Comparison of ENCODE assay signal across 18 cellular contexts in the genomic region with DNA sequence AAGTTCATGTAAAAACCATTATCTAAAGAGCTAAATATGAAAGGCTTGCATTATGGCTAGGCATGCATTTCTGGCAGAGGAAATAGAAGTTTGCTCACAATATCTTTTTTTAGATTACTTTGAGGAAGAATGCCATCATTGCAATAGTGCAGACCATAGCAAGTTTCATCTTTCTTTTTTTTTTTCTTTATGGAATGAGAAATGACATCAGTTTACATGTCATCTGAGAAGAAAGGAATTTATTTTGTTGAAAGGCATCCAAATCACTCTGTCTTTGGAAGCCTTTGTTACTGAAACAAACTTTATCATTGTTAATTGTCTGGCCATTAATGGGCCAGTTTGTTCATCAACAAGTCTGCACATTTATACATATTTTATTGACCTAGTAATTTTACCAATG.
DNase-seq lines count a peak whose midpoint lies in the region; ATAC-seq and TF ChIP-seq lines count a peak whose summit lies in the region.
"Had no signal": no experiment of that assay in that cellular context is flagged by ENCODE, and none has a peak within 500 bp of the region (broad histone marks: within the 10 kb centered on the region; RNA-seq: fewer than 3 reads in every experiment).

No MANE protein-coding gene starts in this region.

- TF ChIP-seq EP300 in upper lobe of left lung (IDR thresholded peaks at IDR 0.05) = no peak

- no peak overlapping the region for H3K27ac Mint-ChIP-seq in activated T-cell treated with anti-CD3 and anti-CD28 coated beads, Interleukin-2, amount 50 U/mL, for 72 hours
- H3K27ac Mint-ChIP-seq: activated B cell treated with CpG ODN at 0.5 μM for 24 hours; activated CD8-positive, alpha-beta memory T cell treated with anti-CD3 and anti-CD28 coated beads, Interleukin-2, amount 10 ng/mL, durations not matched to agents 7 days and 5 days; naive B cell had no signal

- no peaks in the 10 kb centered on the region for H3K4me1 Mint-ChIP-seq in activated T-cell treated with anti-CD3 and anti-CD28 coated beads, Interleukin-2, amount 50 U/mL, for 72 hours (ENCODE audit: low read depth)
- H3K4me1 Mint-ChIP-seq: activated B cell treated with CpG ODN at 0.5 μM for 24 hours; activated CD8-positive, alpha-beta memory T cell treated with anti-CD3 and anti-CD28 coated beads, Interleukin-2, amount 10 ng/mL, durations not matched to agents 7 days and 5 days; naive B cell had no signal

- H3K27me3 ChIP-seq in upper lobe of left lung = no peaks in the 10 kb centered on the region
- H3K27me3 ChIP-seq: spleen, upper lobe of right lung had no signal

- H3K27me3 Mint-ChIP-seq in activated T-cell treated with anti-CD3 and anti-CD28 coated beads, Interleukin-2, amount 50 U/mL, for 72 hours (ENCODE audit: low read depth) = no peaks in the 10 kb centered on the region
- H3K27me3 Mint-ChIP-seq: activated CD8-positive, alpha-beta memory T cell treated with anti-CD3 and anti-CD28 coated beads, Interleukin-2, amount 10 ng/mL, durations not matched to agents 7 days and 5 days had no signal

- H3K4me1 ChIP-seq in upper lobe of left lung = no peaks in the 10 kb centered on the region
- H3K4me1 ChIP-seq: spleen, upper lobe of right lung had no signal

- no peak for TF ChIP-seq CTCF in upper lobe of left lung (IDR thresholded peaks at IDR 0.05)

- H3K36me3 Mint-ChIP-seq in activated T-cell treated with anti-CD3 and anti-CD28 coated beads, Interleukin-2, amount 50 U/mL, for 72 hours (ENCODE audit: insufficient read depth in 2 of 2) = no peaks in the 10 kb centered on the region
- H3K36me3 Mint-ChIP-seq: activated CD8-positive, alpha-beta memory T cell treated with anti-CD3 and anti-CD28 coated beads, Interleukin-2, amount 10 ng/mL, durations not matched to agents 7 days and 5 days; naive B cell had no signal

- no peaks in the 10 kb centered on the region for H3K36me3 ChIP-seq in upper lobe of left lung
- H3K36me3 ChIP-seq: left ventricle myocardium inferior, spleen, upper lobe of right lung had no signal

- no peak for TF ChIP-seq POLR2A in upper lobe of left lung (IDR thresholded peaks at IDR 0.05)

- H3K4me3 Mint-ChIP-seq in activated T-cell treated with anti-CD3 and anti-CD28 coated beads, Interleukin-2, amount 50 U/mL, for 72 hours = no peak overlapping the region
- H3K4me3 Mint-ChIP-seq: activated B cell treated with CpG ODN at 0.5 μM for 24 hours; activated CD8-positive, alpha-beta memory T cell treated with anti-CD3 and anti-CD28 coated beads, Interleukin-2, amount 10 ng/mL, durations not matched to agents 7 days and 5 days; naive B cell had no signal

- H3K9me3 Mint-ChIP-seq in activated T-cell treated with anti-CD3 and anti-CD28 coated beads, Interleukin-2, amount 50 U/mL, for 72 hours = peaks cover 5 to 7% of the 10 kb centered on the region in 2 donors

- H3K9me3 ChIP-seq in upper lobe of left lung = no peaks in the 10 kb centered on the region
- H3K9me3 ChIP-seq: spleen, upper lobe of right lung had no signal

- ATAC-seq in upper lobe of left lung (ENCODE audit: low FRiP score in 2 of 2) (no peak), HG02588 (IDR thresholded peaks at IDR 0.05; ENCODE audit: unreplicated experiment) (no peak)
- ATAC-seq in activated T-cell treated with anti-CD3 and anti-CD28 coated beads, Interleukin-2, amount 50 U/mL, for 72 hours (replicated peaks in 1 of 2) = no peak
- ATAC-seq: activated CD8-positive, alpha-beta memory T cell treated with anti-CD3 and anti-CD28 coated beads, Interleukin-2, amount 10 ng/mL, durations not matched to agents 7 days and 5 days; K562; upper lobe of right lung had no signal

- peak; percentile 51 for DNase-seq in AG20443 (ENCODE audit: low spot score)
- peak; percentile 36 for DNase-seq in RPMI8226
- peak; percentile 78 for DNase-seq in dedifferentiated amniotic fluid mesenchymal stem cell (ENCODE audit: extremely low spot score)
- peak; percentile 79 for DNase-seq in midbrain (lab: John Stamatoyannopoulos, UW)
- no peak for DNase-seq in upper lobe of left lung
- DNase-seq in activated T-cell treated with anti-CD3 and anti-CD28 coated beads, Interleukin-2, amount 50 U/mL, for 72 hours = no peak
- no peak for DNase-seq in LoVo (ENCODE audit: low spot score)
- DNase-seq: activated B cell treated with CpG ODN at 0.5 μM for 24 hours; activated CD8-positive, alpha-beta memory T cell treated with anti-CD3 and anti-CD28 coated beads, Interleukin-2, amount 10 ng/mL, durations not matched to agents 7 days and 5 days; activated gamma-delta T cell; GOT3; left ventricle myocardium inferior; naive B cell; spleen; upper lobe of right lung had no signal

- H3K27ac ChIP-seq in upper lobe of left lung = no peak overlapping the region
- H3K27ac ChIP-seq: HL-60, left ventricle myocardium inferior, spleen, upper lobe of right lung had no signal

- H3K4me3 ChIP-seq in upper lobe of left lung = no peak overlapping the region
- H3K4me3 ChIP-seq: K562, left ventricle myocardium inferior, spleen, upper lobe of right lung had no signal

Comparison
In these comparisons a context has a peak if more than half of its experiments do, and no peak if none do; other contexts are left out.
1. DNase-seq: peak in AG20443 (single experiment), RPMI8226 (single experiment), dedifferentiated amniotic fluid mesenchymal stem cell (single experiment) and midbrain (single experiment); none in upper lobe of left lung (0 of 2), activated T-cell treated with anti-CD3 and anti-CD28 coated beads, Interleukin-2, amount 50 U/mL, for 72 hours (0 of 2) and LoVo (single experiment).